Comparison of ENCODE assay signal across 8 cellular contexts in genomic region chr12:95218852-95219171, GRCh38.
DNase-seq lines count a peak whose midpoint lies in the region; ATAC-seq and TF ChIP-seq lines count a peak whose summit lies in the region.

No MANE protein-coding gene starts in this region.

- DNase-seq in GM10248 (ENCODE audit: extremely low spot score) (peak; percentile 37), NCI-H1105 treated with DMSO at 0.1 percent for 48 hours (lab: John Stamatoyannopoulos, UW) (peak; percentile 51), epithelial cell of esophagus (ENCODE audit: low read depth) (peak; percentile 63), AG08396 (ENCODE audit: low spot score) (no peak), midbrain (lab: John Stamatoyannopoulos, UW) (no peak)
- peak; percentile 58 to 67 for DNase-seq in activated CD4-positive, alpha-beta T cell treated with anti-CD3 and anti-CD28 coated beads, Interleukin-2, amount 50 U/mL, for 48 hours

- CTCF ChIA-PET in GM10248 (lab: Yijun Ruan, JAX) = interaction anchor here (1.3 to 1.5 kb wide), 2 partner anchors 11 to 102 kb away, joined by 3 to 7 read pairs; no protein-coding TSS in a partner anchor

- POLR2A ChIA-PET in GM10248 (lab: Yijun Ruan, JAX) = interaction anchor here (1.3 kb wide), 1 partner anchor 255 kb away, joined by 4 read pairs; the partner anchor contains the start of gene METAP2

- no peaks in the 10 kb centered on the region for H3K36me3 ChIP-seq in neutrophil

- no peaks in the 10 kb centered on the region for H3K9me3 ChIP-seq in neutrophil

- H3K4me3 ChIP-seq in epithelial cell of esophagus (ENCODE audit: low read length) = peak overlapping the region; percentile 88
- peak overlapping the region; percentile 81 to 92 for H3K4me3 ChIP-seq in neutrophil (ENCODE audit: low read depth in 1 of 2, low read length in 1 of 2)

- TF ChIP-seq CTCF in GM10248 (IDR thresholded peaks at IDR 0.05; ENCODE audit: control extremely low read depth, extremely low read depth, low read depth, missing control alignments) = no peak
- TF ChIP-seq CTCF in epithelial cell of esophagus (IDR thresholded peaks at IDR 0.05; ENCODE audit: insufficient read depth, low read depth, low read length, missing control alignments) = no peak
- no peak for TF ChIP-seq CTCF in neutrophil (IDR thresholded peaks at IDR 0.05)

- H3K27me3 ChIP-seq in neutrophil = peaks cover 12% of the 10 kb centered on the region

- ATAC-seq in GM18511 (IDR thresholded peaks at IDR 0.05; ENCODE audit: unreplicated experiment) = no peak

- H3K27ac ChIP-seq in neutrophil = no peak overlapping the region

- H3K4me1 ChIP-seq in neutrophil (ENCODE audit: control insufficient read depth in 1 of 2, insufficient read depth in 1 of 2, low read depth in 1 of 2, low read length in 1 of 2) = peaks cover 19 to 29% of the 10 kb centered on the region in 2 experiments

Comparison
In these comparisons a context has a peak if more than half of its experiments do, and no peak if none do; other contexts are left out.
1. DNase-seq: peak in GM10248 (single experiment), NCI-H1105 treated with DMSO at 0.1 percent for 48 hours (single experiment), activated CD4-positive, alpha-beta T cell treated with anti-CD3 and anti-CD28 coated beads, Interleukin-2, amount 50 U/mL, for 48 hours (2 of 2) and epithelial cell of esophagus (single experiment); none in AG08396 (single experiment) and midbrain (single experiment).